33 cellular contexts compared by ENCODE assay signal in genomic region chr16:20318437-20318836, GRCh38. TPM values are rescaled to one million over a fixed set of nuclear protein-coding genes. Genes with fewer than 3 reads are reported as not detected.
"Had no signal": no experiment of that assay in that cellular context is flagged by ENCODE, and none has a peak within 500 bp of the region (broad histone marks: within the 10 kb centered on the region; RNA-seq: fewer than 3 reads in every experiment).

No MANE protein-coding gene starts in this region.

- FAIRE-seq: endometrium, islet of Langerhans, keratinocyte had no signal

- H3K4me3 ChIP-seq: colonic mucosa, esophagus squamous epithelium, gastrocnemius medialis, heart right ventricle, left lung, lower lobe of right lung, mucosa of descending colon had no signal

- ATAC-seq: effector memory CD8-positive, alpha-beta T cell; esophagus mucosa; gastrocnemius medialis; heart right ventricle; left cardiac atrium; left lung; left ventricle myocardium superior; lower lobe of right lung; mucosa of descending colon had no signal

- DNase-seq: colonic mucosa; cortex of kidney; effector CD8-positive, alpha-beta T cell; effector memory CD8-positive, alpha-beta T cell; endodermal cell; erythroblast; esophagus squamous epithelium; foreskin fibroblast; foreskin melanocyte; gastrocnemius medialis; glutamatergic neuron; head of caudate nucleus; heart right ventricle; hippocampal formation; left cardiac atrium; left lung; left ventricle myocardium superior; lower lobe of right lung; mesenchymal stem cell; mucosa of descending colon had no signal

- H3K36me3 ChIP-seq: colonic mucosa, esophagus squamous epithelium, gastrocnemius medialis, heart right ventricle, left lung, lower lobe of right lung had no signal

- H3K27me3 ChIP-seq: colonic mucosa, gastrocnemius medialis, left lung had no signal

- H3K27ac ChIP-seq: colonic mucosa, epithelial cell of prostate, esophagus squamous epithelium, gastrocnemius medialis, heart right ventricle, left lung, lower lobe of right lung had no signal

- H3K9me3 ChIP-seq: colonic mucosa, esophagus squamous epithelium, gastrocnemius medialis, heart right ventricle, left lung, lower lobe of right lung, mucosa of descending colon had no signal

- H3K4me1 ChIP-seq: colonic mucosa, esophagus squamous epithelium, gastrocnemius medialis, heart right ventricle, left lung, lower lobe of right lung had no signal

RNA-seq across cellular contexts. Expression of gene GP2, which starts 8.9 kb away (rescaled TPM):
- total RNA-seq: dermis microvascular lymphatic vessel endothelial cell, endodermal cell, esophagus mucosa, esophagus squamous epithelium, gastrocnemius medialis, glomerular endothelial cell, kidney epithelial cell, left cardiac atrium, left lung, left ventricle myocardium superior, lung microvascular endothelial cell, mesothelial cell of epicardium, myocyte had no signal
- polyA plus RNA-seq: keratinocyte had no signal

RNA-seq across cellular contexts. Expression of gene UMOD, which starts 34.1 kb away (rescaled TPM):
- total RNA-seq: colonic mucosa, dermis microvascular lymphatic vessel endothelial cell, endodermal cell, esophagus mucosa, esophagus squamous epithelium, gastrocnemius medialis, glomerular endothelial cell, heart right ventricle, kidney epithelial cell, left cardiac atrium, left lung, left ventricle myocardium superior, lower leg skin, lower lobe of right lung, lung microvascular endothelial cell, mesenteric fat pad, mesothelial cell of epicardium, mucosa of descending colon, myocyte had no signal
- polyA plus RNA-seq: heart right ventricle, keratinocyte had no signal
